1 cellular context compared by ENCODE assay signal in the genomic region with DNA sequence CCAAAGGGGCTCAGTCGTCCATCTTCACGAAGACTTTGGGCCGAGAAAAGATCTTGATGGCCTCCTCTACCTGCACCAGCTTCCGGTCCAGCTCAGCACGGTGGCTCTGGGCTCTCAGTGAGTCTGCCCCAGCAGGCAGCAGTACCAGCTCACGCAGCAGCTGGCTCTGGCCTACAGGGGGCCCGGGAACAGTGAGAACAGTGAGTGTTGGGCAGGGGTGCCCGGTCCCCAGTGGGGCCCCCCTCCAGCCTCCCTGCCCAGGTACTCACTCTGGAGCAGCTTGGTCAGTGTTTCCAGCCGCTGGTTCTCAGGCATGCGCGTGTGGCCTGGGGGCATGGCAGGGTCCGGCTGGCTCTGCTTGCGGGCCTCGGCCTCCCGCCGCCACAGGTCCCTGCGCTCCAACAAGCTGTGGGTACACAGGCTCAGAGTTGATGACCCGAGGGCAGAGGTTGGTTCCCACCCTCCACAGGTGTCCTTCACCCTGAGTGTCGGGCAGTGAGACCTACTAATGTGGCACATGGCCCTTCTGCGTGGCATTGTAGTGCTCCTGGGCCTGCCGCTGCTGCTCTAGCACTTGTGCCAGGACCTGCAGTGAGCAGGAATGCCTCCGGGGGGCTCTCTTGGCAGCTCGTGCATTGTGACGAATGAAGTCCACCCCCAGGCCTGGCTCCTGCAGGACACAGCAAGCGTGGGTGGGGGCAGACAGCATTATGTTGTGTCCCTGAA.
TF ChIP-seq lines count a peak whose summit lies in the region.

No MANE protein-coding gene starts in this region.

TF ChIP-seq in K562, 482 proteins besides CTCF, POLR2A, EP300 and RAD21:
- TF ChIP-seq, protein P1, sequence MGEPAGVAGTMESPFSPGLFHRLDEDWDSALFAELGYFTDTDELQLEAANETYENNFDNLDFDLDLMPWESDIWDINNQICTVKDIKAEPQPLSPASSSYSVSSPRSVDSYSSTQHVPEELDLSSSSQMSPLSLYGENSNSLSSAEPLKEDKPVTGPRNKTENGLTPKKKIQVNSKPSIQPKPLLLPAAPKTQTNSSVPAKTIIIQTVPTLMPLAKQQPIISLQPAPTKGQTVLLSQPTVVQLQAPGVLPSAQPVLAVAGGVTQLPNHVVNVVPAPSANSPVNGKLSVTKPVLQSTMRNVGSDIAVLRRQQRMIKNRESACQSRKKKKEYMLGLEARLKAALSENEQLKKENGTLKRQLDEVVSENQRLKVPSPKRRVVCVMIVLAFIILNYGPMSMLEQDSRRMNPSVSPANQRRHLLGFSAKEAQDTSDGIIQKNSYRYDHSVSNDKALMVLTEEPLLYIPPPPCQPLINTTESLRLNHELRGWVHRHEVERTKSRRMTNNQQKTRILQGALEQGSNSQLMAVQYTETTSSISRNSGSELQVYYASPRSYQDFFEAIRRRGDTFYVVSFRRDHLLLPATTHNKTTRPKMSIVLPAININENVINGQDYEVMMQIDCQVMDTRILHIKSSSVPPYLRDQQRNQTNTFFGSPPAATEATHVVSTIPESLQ (CRISPR knock-in tag; IDR thresholded peaks at IDR 0.05), result no peak
- TF ChIP-seq CBX2 (IDR thresholded peaks at IDR 0.05; ENCODE audit: insufficient read depth, low read length, poor library complexity, severe bottlenecking) (no peak), ZFP30 (CRISPR knock-in tag; IDR thresholded peaks at IDR 0.05; ENCODE audit: borderline replicate concordance) (no peak), TEAD2 (tag; IDR thresholded peaks at IDR 0.05) (no peak), ZNF695 (CRISPR knock-in tag; IDR thresholded peaks at IDR 0.05) (no peak), HNRNPUL1 (IDR thresholded peaks at IDR 0.05; ENCODE audit: low read length) (no peak), MYC (IDR thresholded peaks at IDR 0.05; ENCODE audit: low read depth, low read length) (no peak), MYC (CRISPR knock-in tag; IDR thresholded peaks at IDR 0.05; ENCODE audit: borderline replicate concordance, low read depth) (no peak), BRD9 (IDR thresholded peaks at IDR 0.05; ENCODE audit: low read depth, partially characterized antibody) (no peak), EGR1 (conservative IDR thresholded peaks at IDR 0.05) (peak; percentile 53), POLR2G (IDR thresholded peaks at IDR 0.05; ENCODE audit: low read depth, low read length) (peak; percentile 51), THRAP3 (IDR thresholded peaks at IDR 0.05; ENCODE audit: borderline replicate concordance) (no peak), GATA2 (CRISPR knock-in tag; IDR thresholded peaks at IDR 0.05) (no peak), GATAD2A (IDR thresholded peaks at IDR 0.05) (no peak), NCOA1 (IDR thresholded peaks at IDR 0.05; ENCODE audit: low read depth) (no peak)
- TF ChIP-seq, protein P2, sequence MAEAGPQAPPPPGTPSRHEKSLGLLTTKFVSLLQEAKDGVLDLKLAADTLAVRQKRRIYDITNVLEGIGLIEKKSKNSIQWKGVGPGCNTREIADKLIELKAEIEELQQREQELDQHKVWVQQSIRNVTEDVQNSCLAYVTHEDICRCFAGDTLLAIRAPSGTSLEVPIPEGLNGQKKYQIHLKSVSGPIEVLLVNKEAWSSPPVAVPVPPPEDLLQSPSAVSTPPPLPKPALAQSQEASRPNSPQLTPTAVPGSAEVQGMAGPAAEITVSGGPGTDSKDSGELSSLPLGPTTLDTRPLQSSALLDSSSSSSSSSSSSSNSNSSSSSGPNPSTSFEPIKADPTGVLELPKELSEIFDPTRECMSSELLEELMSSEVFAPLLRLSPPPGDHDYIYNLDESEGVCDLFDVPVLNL (CRISPR knock-in tag; IDR thresholded peaks at IDR 0.05; ENCODE audit: low read depth), result no peak
- TF ChIP-seq, protein P3, sequence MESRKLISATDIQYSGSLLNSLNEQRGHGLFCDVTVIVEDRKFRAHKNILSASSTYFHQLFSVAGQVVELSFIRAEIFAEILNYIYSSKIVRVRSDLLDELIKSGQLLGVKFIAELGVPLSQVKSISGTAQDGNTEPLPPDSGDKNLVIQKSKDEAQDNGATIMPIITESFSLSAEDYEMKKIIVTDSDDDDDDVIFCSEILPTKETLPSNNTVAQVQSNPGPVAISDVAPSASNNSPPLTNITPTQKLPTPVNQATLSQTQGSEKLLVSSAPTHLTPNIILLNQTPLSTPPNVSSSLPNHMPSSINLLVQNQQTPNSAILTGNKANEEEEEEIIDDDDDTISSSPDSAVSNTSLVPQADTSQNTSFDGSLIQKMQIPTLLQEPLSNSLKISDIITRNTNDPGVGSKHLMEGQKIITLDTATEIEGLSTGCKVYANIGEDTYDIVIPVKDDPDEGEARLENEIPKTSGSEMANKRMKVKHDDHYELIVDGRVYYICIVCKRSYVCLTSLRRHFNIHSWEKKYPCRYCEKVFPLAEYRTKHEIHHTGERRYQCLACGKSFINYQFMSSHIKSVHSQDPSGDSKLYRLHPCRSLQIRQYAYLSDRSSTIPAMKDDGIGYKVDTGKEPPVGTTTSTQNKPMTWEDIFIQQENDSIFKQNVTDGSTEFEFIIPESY (CRISPR knock-in tag; IDR thresholded peaks at IDR 0.05), result peak; percentile 83
- TF ChIP-seq, protein P4, sequence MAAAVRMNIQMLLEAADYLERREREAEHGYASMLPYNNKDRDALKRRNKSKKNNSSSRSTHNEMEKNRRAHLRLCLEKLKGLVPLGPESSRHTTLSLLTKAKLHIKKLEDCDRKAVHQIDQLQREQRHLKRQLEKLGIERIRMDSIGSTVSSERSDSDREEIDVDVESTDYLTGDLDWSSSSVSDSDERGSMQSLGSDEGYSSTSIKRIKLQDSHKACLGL (CRISPR knock-in tag; IDR thresholded peaks at IDR 0.05; ENCODE audit: borderline replicate concordance, poor library complexity, severe bottlenecking), result no peak
